ENCODE assay signal across 1 cellular context in the genomic region with DNA sequence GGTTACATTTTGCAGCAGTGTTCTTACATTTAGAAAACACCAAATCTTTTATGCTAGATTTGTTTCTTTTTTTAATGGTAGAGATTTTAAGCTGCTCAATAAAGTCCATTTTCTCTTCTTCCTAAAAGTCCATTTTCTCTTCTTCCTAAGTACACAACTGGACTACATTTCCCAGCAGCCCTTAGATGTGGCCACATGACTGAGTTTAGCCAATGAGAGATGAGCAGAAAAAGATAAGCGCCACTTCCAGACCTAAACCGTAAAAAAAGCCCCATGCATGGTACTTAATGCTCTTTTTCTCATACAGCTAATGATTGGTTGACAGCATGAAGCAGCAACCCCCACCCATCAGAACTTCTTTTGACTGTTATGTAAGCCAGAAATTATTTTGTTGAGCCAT.
A peak's percentile ranks its signal among the peaks of the same experiment; 100 is the strongest.
TF ChIP-seq lines count a peak whose summit lies in the region.

No MANE protein-coding gene starts in this region.

TF ChIP-seq in GM12878, 131 proteins besides CTCF, POLR2A, EP300 and RAD21 (continued from another document):
- TF ChIP-seq, protein P1, sequence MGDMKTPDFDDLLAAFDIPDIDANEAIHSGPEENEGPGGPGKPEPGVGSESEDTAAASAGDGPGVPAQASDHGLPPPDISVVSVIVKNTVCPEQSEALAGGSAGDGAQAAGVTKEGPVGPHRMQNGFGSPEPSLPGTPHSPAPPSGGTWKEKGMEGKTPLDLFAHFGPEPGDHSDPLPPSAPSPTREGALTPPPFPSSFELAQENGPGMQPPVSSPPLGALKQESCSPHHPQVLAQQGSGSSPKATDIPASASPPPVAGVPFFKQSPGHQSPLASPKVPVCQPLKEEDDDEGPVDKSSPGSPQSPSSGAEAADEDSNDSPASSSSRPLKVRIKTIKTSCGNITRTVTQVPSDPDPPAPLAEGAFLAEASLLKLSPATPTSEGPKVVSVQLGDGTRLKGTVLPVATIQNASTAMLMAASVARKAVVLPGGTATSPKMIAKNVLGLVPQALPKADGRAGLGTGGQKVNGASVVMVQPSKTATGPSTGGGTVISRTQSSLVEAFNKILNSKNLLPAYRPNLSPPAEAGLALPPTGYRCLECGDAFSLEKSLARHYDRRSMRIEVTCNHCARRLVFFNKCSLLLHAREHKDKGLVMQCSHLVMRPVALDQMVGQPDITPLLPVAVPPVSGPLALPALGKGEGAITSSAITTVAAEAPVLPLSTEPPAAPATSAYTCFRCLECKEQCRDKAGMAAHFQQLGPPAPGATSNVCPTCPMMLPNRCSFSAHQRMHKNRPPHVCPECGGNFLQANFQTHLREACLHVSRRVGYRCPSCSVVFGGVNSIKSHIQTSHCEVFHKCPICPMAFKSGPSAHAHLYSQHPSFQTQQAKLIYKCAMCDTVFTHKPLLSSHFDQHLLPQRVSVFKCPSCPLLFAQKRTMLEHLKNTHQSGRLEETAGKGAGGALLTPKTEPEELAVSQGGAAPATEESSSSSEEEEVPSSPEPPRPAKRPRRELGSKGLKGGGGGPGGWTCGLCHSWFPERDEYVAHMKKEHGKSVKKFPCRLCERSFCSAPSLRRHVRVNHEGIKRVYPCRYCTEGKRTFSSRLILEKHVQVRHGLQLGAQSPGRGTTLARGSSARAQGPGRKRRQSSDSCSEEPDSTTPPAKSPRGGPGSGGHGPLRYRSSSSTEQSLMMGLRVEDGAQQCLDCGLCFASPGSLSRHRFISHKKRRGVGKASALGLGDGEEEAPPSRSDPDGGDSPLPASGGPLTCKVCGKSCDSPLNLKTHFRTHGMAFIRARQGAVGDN (IDR thresholded peaks at IDR 0.05), result no peak
- TF ChIP-seq, protein P2, sequence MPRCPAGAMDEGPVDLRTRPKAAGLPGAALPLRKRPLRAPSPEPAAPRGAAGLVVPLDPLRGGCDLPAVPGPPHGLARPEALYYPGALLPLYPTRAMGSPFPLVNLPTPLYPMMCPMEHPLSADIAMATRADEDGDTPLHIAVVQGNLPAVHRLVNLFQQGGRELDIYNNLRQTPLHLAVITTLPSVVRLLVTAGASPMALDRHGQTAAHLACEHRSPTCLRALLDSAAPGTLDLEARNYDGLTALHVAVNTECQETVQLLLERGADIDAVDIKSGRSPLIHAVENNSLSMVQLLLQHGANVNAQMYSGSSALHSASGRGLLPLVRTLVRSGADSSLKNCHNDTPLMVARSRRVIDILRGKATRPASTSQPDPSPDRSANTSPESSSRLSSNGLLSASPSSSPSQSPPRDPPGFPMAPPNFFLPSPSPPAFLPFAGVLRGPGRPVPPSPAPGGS (IDR thresholded peaks at IDR 0.05; ENCODE audit: borderline replicate concordance, insufficient read depth, low read depth, low read length, poor library complexity, severe bottlenecking), result no peak
- TF ChIP-seq HCFC1 (IDR thresholded peaks at IDR 0.05; ENCODE audit: low read length) (peak; percentile 73), ZNF217 (IDR thresholded peaks at IDR 0.05) (no peak), LARP7 (IDR thresholded peaks at IDR 0.05) (no peak), NFXL1 (IDR thresholded peaks at IDR 0.05; ENCODE audit: borderline replicate concordance) (no peak), BACH1 (IDR thresholded peaks at IDR 0.05; ENCODE audit: borderline replicate concordance) (no peak), DPF2 (IDR thresholded peaks at IDR 0.05) (no peak), RBBP5 (conservative IDR thresholded peaks at IDR 0.05) (no peak), TCF12 (IDR thresholded peaks at IDR 0.05; ENCODE audit: low read depth, low read length) (no peak), ATF7 (IDR thresholded peaks at IDR 0.05; ENCODE audit: low read depth) (no peak), ZNF24 (IDR thresholded peaks at IDR 0.05) (no peak), PML (IDR thresholded peaks at IDR 0.05; ENCODE audit: low read length) (no peak), SIN3A (IDR thresholded peaks at IDR 0.05; ENCODE audit: low read depth, low read length) (no peak), RAD51 (IDR thresholded peaks at IDR 0.05) (peak; percentile 74; the same call in 1 of the 2 replicates), FOXK2 (IDR thresholded peaks at IDR 0.05) (no peak), SIX5 (IDR thresholded peaks at IDR 0.05; ENCODE audit: low read depth, low read length, severe bottlenecking) (peak; percentile 74)
- TF ChIP-seq, protein P3, sequence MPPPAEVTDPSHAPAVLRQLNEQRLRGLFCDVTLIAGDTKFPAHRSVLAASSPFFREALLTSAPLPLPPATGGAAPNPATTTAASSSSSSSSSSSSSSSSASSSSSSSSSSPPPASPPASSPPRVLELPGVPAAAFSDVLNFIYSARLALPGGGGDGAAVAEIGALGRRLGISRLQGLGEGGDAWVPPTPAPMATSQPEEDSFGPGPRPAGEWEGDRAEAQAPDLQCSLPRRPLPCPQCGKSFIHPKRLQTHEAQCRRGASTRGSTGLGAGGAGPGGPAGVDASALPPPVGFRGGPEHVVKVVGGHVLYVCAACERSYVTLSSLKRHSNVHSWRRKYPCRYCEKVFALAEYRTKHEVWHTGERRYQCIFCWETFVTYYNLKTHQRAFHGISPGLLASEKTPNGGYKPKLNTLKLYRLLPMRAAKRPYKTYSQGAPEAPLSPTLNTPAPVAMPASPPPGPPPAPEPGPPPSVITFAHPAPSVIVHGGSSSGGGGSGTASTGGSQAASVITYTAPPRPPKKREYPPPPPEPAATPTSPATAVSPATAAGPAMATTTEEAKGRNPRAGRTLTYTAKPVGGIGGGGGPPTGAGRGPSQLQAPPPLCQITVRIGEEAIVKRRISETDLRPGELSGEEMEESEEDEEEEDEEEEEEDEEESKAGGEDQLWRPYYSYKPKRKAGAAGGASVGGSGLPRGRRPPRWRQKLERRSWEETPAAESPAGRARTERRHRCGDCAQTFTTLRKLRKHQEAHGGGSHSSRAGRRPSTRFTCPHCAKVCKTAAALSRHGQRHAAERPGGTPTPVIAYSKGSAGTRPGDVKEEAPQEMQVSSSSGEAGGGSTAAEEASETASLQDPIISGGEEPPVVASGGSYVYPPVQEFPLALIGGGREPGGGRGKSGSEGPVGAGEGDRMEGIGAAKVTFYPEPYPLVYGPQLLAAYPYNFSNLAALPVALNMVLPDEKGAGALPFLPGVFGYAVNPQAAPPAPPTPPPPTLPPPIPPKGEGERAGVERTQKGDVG (CRISPR knock-in tag; IDR thresholded peaks at IDR 0.05), result no peak
- TF ChIP-seq, protein P4, sequence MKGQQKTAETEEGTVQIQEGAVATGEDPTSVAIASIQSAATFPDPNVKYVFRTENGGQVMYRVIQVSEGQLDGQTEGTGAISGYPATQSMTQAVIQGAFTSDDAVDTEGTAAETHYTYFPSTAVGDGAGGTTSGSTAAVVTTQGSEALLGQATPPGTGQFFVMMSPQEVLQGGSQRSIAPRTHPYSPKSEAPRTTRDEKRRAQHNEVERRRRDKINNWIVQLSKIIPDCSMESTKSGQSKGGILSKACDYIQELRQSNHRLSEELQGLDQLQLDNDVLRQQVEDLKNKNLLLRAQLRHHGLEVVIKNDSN (IDR thresholded peaks at IDR 0.05; ENCODE audit: borderline replicate concordance, extremely low read length, insufficient read depth, low read depth, low read length), result peak; percentile 73
- TF ChIP-seq, protein P5, sequence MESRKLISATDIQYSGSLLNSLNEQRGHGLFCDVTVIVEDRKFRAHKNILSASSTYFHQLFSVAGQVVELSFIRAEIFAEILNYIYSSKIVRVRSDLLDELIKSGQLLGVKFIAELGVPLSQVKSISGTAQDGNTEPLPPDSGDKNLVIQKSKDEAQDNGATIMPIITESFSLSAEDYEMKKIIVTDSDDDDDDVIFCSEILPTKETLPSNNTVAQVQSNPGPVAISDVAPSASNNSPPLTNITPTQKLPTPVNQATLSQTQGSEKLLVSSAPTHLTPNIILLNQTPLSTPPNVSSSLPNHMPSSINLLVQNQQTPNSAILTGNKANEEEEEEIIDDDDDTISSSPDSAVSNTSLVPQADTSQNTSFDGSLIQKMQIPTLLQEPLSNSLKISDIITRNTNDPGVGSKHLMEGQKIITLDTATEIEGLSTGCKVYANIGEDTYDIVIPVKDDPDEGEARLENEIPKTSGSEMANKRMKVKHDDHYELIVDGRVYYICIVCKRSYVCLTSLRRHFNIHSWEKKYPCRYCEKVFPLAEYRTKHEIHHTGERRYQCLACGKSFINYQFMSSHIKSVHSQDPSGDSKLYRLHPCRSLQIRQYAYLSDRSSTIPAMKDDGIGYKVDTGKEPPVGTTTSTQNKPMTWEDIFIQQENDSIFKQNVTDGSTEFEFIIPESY (IDR thresholded peaks at IDR 0.05), result no peak
- TF ChIP-seq, protein P6, sequence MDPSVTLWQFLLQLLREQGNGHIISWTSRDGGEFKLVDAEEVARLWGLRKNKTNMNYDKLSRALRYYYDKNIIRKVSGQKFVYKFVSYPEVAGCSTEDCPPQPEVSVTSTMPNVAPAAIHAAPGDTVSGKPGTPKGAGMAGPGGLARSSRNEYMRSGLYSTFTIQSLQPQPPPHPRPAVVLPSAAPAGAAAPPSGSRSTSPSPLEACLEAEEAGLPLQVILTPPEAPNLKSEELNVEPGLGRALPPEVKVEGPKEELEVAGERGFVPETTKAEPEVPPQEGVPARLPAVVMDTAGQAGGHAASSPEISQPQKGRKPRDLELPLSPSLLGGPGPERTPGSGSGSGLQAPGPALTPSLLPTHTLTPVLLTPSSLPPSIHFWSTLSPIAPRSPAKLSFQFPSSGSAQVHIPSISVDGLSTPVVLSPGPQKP (IDR thresholded peaks at IDR 0.05; ENCODE audit: low read depth, low read length), result no peak
